In the genomic region with DNA sequence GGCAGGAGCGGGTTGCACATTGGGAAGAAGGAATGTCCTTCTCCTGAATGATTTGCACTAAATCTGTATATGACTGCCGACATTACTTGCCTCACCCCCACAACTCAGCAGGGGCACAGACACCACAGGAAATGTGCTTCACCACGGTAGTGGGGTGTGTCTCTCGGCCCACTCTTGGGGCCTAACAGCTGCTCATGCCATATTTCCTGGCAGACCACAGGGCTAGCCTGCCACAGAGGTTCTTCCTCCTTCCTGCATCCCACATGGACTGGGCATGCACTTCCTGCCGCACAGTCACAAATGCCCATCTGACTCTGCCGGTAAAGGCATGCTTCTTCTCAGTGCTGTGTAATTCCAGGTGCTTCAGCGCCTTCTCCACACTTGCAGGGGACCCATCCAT, we compare ENCODE assay signal across 1 cellular context.
TF ChIP-seq lines count a peak whose summit lies in the region.

No MANE protein-coding gene starts in this region.

TF ChIP-seq in GM12878, 131 proteins besides CTCF, POLR2A, EP300 and RAD21:
- TF ChIP-seq, protein P1, sequence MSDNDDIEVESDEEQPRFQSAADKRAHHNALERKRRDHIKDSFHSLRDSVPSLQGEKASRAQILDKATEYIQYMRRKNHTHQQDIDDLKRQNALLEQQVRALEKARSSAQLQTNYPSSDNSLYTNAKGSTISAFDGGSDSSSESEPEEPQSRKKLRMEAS (IDR thresholded peaks at IDR 0.05; ENCODE audit: low read depth, low read length) = no peak
- no peak for TF ChIP-seq SIN3A (IDR thresholded peaks at IDR 0.05; ENCODE audit: low read depth, low read length)
- TF ChIP-seq JUND (IDR thresholded peaks at IDR 0.05; ENCODE audit: low read depth, low read length) = no peak
- no peak for TF ChIP-seq CEBPB (IDR thresholded peaks at IDR 0.05; ENCODE audit: borderline replicate concordance in 1 of 2, low read depth in 2 of 2, low read length in 2 of 2)
- TF ChIP-seq, protein P2, sequence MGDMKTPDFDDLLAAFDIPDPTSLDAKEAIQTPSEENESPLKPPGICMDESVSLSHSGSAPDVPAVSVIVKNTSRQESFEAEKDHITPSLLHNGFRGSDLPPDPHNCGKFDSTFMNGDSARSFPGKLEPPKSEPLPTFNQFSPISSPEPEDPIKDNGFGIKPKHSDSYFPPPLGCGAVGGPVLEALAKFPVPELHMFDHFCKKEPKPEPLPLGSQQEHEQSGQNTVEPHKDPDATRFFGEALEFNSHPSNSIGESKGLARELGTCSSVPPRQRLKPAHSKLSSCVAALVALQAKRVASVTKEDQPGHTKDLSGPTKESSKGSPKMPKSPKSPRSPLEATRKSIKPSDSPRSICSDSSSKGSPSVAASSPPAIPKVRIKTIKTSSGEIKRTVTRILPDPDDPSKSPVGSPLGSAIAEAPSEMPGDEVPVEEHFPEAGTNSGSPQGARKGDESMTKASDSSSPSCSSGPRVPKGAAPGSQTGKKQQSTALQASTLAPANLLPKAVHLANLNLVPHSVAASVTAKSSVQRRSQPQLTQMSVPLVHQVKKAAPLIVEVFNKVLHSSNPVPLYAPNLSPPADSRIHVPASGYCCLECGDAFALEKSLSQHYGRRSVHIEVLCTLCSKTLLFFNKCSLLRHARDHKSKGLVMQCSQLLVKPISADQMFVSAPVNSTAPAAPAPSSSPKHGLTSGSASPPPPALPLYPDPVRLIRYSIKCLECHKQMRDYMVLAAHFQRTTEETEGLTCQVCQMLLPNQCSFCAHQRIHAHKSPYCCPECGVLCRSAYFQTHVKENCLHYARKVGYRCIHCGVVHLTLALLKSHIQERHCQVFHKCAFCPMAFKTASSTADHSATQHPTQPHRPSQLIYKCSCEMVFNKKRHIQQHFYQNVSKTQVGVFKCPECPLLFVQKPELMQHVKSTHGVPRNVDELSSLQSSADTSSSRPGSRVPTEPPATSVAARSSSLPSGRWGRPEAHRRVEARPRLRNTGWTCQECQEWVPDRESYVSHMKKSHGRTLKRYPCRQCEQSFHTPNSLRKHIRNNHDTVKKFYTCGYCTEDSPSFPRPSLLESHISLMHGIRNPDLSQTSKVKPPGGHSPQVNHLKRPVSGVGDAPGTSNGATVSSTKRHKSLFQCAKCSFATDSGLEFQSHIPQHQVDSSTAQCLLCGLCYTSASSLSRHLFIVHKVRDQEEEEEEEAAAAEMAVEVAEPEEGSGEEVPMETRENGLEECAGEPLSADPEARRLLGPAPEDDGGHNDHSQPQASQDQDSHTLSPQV (IDR thresholded peaks at IDR 0.05) = no peak
- TF ChIP-seq, protein P3, sequence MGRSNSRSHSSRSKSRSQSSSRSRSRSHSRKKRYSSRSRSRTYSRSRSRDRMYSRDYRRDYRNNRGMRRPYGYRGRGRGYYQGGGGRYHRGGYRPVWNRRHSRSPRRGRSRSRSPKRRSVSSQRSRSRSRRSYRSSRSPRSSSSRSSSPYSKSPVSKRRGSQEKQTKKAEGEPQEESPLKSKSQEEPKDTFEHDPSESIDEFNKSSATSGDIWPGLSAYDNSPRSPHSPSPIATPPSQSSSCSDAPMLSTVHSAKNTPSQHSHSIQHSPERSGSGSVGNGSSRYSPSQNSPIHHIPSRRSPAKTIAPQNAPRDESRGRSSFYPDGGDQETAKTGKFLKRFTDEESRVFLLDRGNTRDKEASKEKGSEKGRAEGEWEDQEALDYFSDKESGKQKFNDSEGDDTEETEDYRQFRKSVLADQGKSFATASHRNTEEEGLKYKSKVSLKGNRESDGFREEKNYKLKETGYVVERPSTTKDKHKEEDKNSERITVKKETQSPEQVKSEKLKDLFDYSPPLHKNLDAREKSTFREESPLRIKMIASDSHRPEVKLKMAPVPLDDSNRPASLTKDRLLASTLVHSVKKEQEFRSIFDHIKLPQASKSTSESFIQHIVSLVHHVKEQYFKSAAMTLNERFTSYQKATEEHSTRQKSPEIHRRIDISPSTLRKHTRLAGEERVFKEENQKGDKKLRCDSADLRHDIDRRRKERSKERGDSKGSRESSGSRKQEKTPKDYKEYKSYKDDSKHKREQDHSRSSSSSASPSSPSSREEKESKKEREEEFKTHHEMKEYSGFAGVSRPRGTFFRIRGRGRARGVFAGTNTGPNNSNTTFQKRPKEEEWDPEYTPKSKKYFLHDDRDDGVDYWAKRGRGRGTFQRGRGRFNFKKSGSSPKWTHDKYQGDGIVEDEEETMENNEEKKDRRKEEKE (IDR thresholded peaks at IDR 0.05) = no peak
- TF ChIP-seq RFX5 (IDR thresholded peaks at IDR 0.05; ENCODE audit: low read depth, low read length) = no peak
- TF ChIP-seq CREM (IDR thresholded peaks at IDR 0.05; ENCODE audit: low read depth) = no peak
- TF ChIP-seq NRF1 (conservative IDR thresholded peaks at IDR 0.05; ENCODE audit: low read depth, low read length) = no peak
- TF ChIP-seq ZNF274 (IDR thresholded peaks at IDR 0.05; ENCODE audit: insufficient read depth, insufficient read length) = no peak
- TF ChIP-seq POLR2AphosphoS5 (IDR thresholded peaks at IDR 0.05; ENCODE audit: low read length) = no peak
- no peak for TF ChIP-seq FOXM1 (IDR thresholded peaks at IDR 0.05; ENCODE audit: low read depth, low read length)
- TF ChIP-seq MEF2A (IDR thresholded peaks at IDR 0.05; ENCODE audit: insufficient read depth, low read depth, low read length) = no peak
- TF ChIP-seq SUPT20H (IDR thresholded peaks at IDR 0.05; ENCODE audit: borderline replicate concordance, control insufficient read depth, low read depth, low read length) = no peak
- TF ChIP-seq, protein P4, sequence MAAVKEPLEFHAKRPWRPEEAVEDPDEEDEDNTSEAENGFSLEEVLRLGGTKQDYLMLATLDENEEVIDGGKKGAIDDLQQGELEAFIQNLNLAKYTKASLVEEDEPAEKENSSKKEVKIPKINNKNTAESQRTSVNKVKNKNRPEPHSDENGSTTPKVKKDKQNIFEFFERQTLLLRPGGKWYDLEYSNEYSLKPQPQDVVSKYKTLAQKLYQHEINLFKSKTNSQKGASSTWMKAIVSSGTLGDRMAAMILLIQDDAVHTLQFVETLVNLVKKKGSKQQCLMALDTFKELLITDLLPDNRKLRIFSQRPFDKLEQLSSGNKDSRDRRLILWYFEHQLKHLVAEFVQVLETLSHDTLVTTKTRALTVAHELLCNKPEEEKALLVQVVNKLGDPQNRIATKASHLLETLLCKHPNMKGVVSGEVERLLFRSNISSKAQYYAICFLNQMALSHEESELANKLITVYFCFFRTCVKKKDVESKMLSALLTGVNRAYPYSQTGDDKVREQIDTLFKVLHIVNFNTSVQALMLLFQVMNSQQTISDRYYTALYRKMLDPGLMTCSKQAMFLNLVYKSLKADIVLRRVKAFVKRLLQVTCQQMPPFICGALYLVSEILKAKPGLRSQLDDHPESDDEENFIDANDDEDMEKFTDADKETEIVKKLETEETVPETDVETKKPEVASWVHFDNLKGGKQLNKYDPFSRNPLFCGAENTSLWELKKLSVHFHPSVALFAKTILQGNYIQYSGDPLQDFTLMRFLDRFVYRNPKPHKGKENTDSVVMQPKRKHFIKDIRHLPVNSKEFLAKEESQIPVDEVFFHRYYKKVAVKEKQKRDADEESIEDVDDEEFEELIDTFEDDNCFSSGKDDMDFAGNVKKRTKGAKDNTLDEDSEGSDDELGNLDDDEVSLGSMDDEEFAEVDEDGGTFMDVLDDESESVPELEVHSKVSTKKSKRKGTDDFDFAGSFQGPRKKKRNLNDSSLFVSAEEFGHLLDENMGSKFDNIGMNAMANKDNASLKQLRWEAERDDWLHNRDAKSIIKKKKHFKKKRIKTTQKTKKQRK (IDR thresholded peaks at IDR 0.05; ENCODE audit: low read depth, low read length) = no peak
- no peak for TF ChIP-seq CHD4 (IDR thresholded peaks at IDR 0.05)
- no peak for TF ChIP-seq JUNB (IDR thresholded peaks at IDR 0.05)
- TF ChIP-seq, protein P5, sequence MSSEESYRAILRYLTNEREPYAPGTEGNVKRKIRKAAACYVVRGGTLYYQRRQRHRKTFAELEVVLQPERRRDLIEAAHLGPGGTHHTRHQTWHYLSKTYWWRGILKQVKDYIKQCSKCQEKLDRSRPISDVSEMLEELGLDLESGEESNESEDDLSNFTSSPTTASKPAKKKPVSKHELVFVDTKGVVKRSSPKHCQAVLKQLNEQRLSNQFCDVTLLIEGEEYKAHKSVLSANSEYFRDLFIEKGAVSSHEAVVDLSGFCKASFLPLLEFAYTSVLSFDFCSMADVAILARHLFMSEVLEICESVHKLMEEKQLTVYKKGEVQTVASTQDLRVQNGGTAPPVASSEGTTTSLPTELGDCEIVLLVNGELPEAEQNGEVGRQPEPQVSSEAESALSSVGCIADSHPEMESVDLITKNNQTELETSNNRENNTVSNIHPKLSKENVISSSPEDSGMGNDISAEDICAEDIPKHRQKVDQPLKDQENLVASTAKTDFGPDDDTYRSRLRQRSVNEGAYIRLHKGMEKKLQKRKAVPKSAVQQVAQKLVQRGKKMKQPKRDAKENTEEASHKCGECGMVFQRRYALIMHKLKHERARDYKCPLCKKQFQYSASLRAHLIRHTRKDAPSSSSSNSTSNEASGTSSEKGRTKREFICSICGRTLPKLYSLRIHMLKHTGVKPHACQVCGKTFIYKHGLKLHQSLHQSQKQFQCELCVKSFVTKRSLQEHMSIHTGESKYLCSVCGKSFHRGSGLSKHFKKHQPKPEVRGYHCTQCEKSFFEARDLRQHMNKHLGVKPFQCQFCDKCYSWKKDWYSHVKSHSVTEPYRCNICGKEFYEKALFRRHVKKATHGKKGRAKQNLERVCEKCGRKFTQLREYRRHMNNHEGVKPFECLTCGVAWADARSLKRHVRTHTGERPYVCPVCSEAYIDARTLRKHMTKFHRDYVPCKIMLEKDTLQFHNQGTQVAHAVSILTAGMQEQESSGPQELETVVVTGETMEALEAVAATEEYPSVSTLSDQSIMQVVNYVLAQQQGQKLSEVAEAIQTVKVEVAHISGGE (CRISPR knock-in tag; IDR thresholded peaks at IDR 0.05) = no peak
- TF ChIP-seq NR2F1 (conservative IDR thresholded peaks at IDR 0.05) = no peak
- no peak for TF ChIP-seq RBBP5 (conservative IDR thresholded peaks at IDR 0.05)
